Comparison of ENCODE assay signal across 32 cellular contexts in genomic region chr5:134394932-134395331, GRCh38. TPM values are rescaled to one million over a fixed set of nuclear protein-coding genes. Genes with fewer than 3 reads are reported as not detected.
DNase-seq lines count a peak whose midpoint lies in the region; ATAC-seq and TF ChIP-seq lines count a peak whose summit lies in the region.
"Had no signal": no experiment of that assay in that cellular context is flagged by ENCODE, and none has a peak within 500 bp of the region (broad histone marks: within the 10 kb centered on the region; RNA-seq: fewer than 3 reads in every experiment).

No MANE protein-coding gene starts in this region.

- no peak overlapping the region for H2AFZ ChIP-seq in HCT116 (ENCODE audit: low read depth, low read length, poor library complexity, severe bottlenecking)
- H2AFZ ChIP-seq: GM23248 had no signal

- no peaks in the 10 kb centered on the region for H3K9me3 Mint-ChIP-seq in CD8-positive, alpha-beta memory T cell
- H3K9me3 Mint-ChIP-seq: activated B cell treated with CpG ODN at 0.5 μM for 24 hours; activated T-cell treated with anti-CD3 and anti-CD28 coated beads, Interleukin-2, amount 50 U/mL, for 4 hours; brain; CD4-positive, CD25-positive, alpha-beta regulatory T cell; IgD-negative memory B cell; natural killer cell treated with Interleukin-12 subunit alpha and Interleukin-12 subunit beta and Interleukin-15 and Interleukin-18, amount 100 ng/mL, for 72 hours had no signal

- peaks cover 2 to 3% (median 3%) of the 10 kb centered on the region in 3 donors for H3K4me1 Mint-ChIP-seq in CD8-positive, alpha-beta memory T cell
- H3K4me1 Mint-ChIP-seq: activated B cell treated with CpG ODN at 0.5 μM for 24 hours, brain, IgD-negative memory B cell had no signal

- no peak overlapping the region for H3K4me3 Mint-ChIP-seq in CD8-positive, alpha-beta memory T cell
- H3K4me3 Mint-ChIP-seq: activated B cell treated with CpG ODN at 0.5 μM for 24 hours; activated T-cell treated with anti-CD3 and anti-CD28 coated beads, Interleukin-2, amount 50 U/mL, for 4 hours; brain; CD4-positive, CD25-positive, alpha-beta regulatory T cell; IgD-negative memory B cell; natural killer cell treated with Interleukin-12 subunit alpha and Interleukin-12 subunit beta and Interleukin-15 and Interleukin-18, amount 100 ng/mL, for 72 hours had no signal

- H3K9me2 ChIP-seq in HCT116 (ENCODE audit: insufficient read depth) = no peaks in the 10 kb centered on the region

- H3K9me3 ChIP-seq in HCT116 (ENCODE audit: control insufficient read depth in 1 of 2, insufficient read depth in 1 of 2, low read depth in 1 of 2, low read length in 2 of 2) (no peaks in the 10 kb centered on the region), upper lobe of right lung (no peaks in the 10 kb centered on the region)
- H3K9me3 ChIP-seq in CD8-positive, alpha-beta memory T cell (ENCODE audit: low read length) = no peaks in the 10 kb centered on the region
- H3K9me3 ChIP-seq: esophagus muscularis mucosa, mucosa of descending colon, psoas muscle had no signal

- H3K9ac ChIP-seq in HCT116 (ENCODE audit: low read length) = no peak overlapping the region
- H3K9ac ChIP-seq: GM23248 had no signal

- H3K4me2 ChIP-seq in HCT116 (ENCODE audit: low read length) = no peak overlapping the region

- peaks cover 0 to 10% of the 10 kb centered on the region in 2 experiments; a peak in 2 of 4 replicates for H3K4me1 ChIP-seq in HCT116 (ENCODE audit: control insufficient read depth in 1 of 2, insufficient read depth in 2 of 2, low read length in 2 of 2)
- H3K4me1 ChIP-seq in upper lobe of right lung = no peaks in the 10 kb centered on the region
- H3K4me1 ChIP-seq in CD8-positive, alpha-beta memory T cell (ENCODE audit: insufficient read depth, low read length) = no peaks in the 10 kb centered on the region
- H3K4me1 ChIP-seq: esophagus muscularis mucosa, psoas muscle had no signal

- no peak for TF ChIP-seq RAD21 in HCT116 (IDR thresholded peaks at IDR 0.05; ENCODE audit: low read depth)

- H3K36me3 ChIP-seq in HCT116 (ENCODE audit: control insufficient read depth in 1 of 2, insufficient read depth in 2 of 2, low read length in 2 of 2) = peaks cover 27 to 32% of the 10 kb centered on the region in 2 experiments
- H3K36me3 ChIP-seq in upper lobe of right lung = peaks cover 94% of the 10 kb centered on the region
- peaks cover 27% of the 10 kb centered on the region for H3K36me3 ChIP-seq in CD8-positive, alpha-beta memory T cell (ENCODE audit: insufficient read depth, low read length)

- TF ChIP-seq POLR2A in HCT116 (IDR thresholded peaks at IDR 0.05; ENCODE audit: borderline replicate concordance, extremely low read depth, insufficient read depth, insufficient read length) = no peak

- H3K36me3 Mint-ChIP-seq in CD8-positive, alpha-beta memory T cell = peaks cover 0 to 85% (median 14%) of the 10 kb centered on the region in 3 donors

- H3K4me3 ChIP-seq in HCT116 (replicated peaks in 1 of 2; ENCODE audit: low read depth in 1 of 2, low read length in 2 of 2) = no peak overlapping the region
- H3K4me3 ChIP-seq in upper lobe of right lung = no peak overlapping the region
- no peak overlapping the region for H3K4me3 ChIP-seq in CD8-positive, alpha-beta memory T cell (ENCODE audit: low read length)
- H3K4me3 ChIP-seq: esophagus muscularis mucosa, GM23248, lung, mucosa of descending colon, psoas muscle had no signal

- CTCF ChIA-PET in HCT116 (lab: Charles Lee) (no interaction called here), RWPE1 (lab: Yijun Ruan, JAX) (interaction anchor here (1.1 kb wide), 1 partner anchor 16 kb away, joined by 3 read pairs; the partner anchor contains the start of gene CDKN2AIPNL)
- CTCF ChIA-PET in CD8-positive, alpha-beta memory T cell (lab: Charles Lee) = no interaction called here

- H3K79me2 ChIP-seq in HCT116 (ENCODE audit: insufficient read depth, low read length) = 0 out of 2 replicates have a peak, but pooled peaks cover 4% of the 10 kb centered on the region

- H3K27ac ChIP-seq in HCT116 (ENCODE audit: low read depth, low read length) = no peak overlapping the region
- 0 out of 2 replicates have a peak overlapping the region, but pooled peaks have one; percentile 12 for H3K27ac ChIP-seq in RWPE1
- H3K27ac ChIP-seq in upper lobe of right lung = no peak overlapping the region
- H3K27ac ChIP-seq in CD8-positive, alpha-beta memory T cell (ENCODE audit: low read depth, low read length) = no peak overlapping the region
- H3K27ac ChIP-seq: esophagus muscularis mucosa, GM23248, psoas muscle had no signal

- H3K27ac Mint-ChIP-seq in CD8-positive, alpha-beta memory T cell = no peak overlapping the region
- H3K27ac Mint-ChIP-seq: activated B cell treated with CpG ODN at 0.5 μM for 24 hours; natural killer cell treated with Interleukin-12 subunit alpha and Interleukin-12 subunit beta and Interleukin-15 and Interleukin-18, amount 100 ng/mL, for 72 hours had no signal

- POLR2A ChIA-PET in HCT116 (lab: Charles Lee) (no interaction called here), RWPE1 (lab: Yijun Ruan, JAX; ENCODE audit: low non-redundant PET) (no interaction called here)
- POLR2A ChIA-PET in CD8-positive, alpha-beta memory T cell (lab: Charles Lee) = no interaction called here

- H4K20me1 ChIP-seq in HCT116 (ENCODE audit: insufficient read depth) = 0 out of 2 replicates have a peak, but pooled peaks cover 4% of the 10 kb centered on the region

- no peaks in the 10 kb centered on the region for H3K27me3 Mint-ChIP-seq in CD8-positive, alpha-beta memory T cell
- H3K27me3 Mint-ChIP-seq: activated B cell treated with CpG ODN at 0.5 μM for 24 hours; brain; CD4-positive, CD25-positive, alpha-beta regulatory T cell; IgD-negative memory B cell; natural killer cell treated with Interleukin-12 subunit alpha and Interleukin-12 subunit beta and Interleukin-15 and Interleukin-18, amount 100 ng/mL, for 72 hours had no signal

- RAD21 ChIA-PET in HCT116 (lab: Charles Lee; ENCODE audit: low non-redundant PET in 1 of 2, low total read pairs in 2 of 2, uncharacterized antibody in 2 of 2, unreplicated experiment in 2 of 2) = no interaction called here

- DNase-seq in HCT116 (ENCODE audit: low read depth, low spot score) = no peak
- no peak for DNase-seq in RWPE1 (ENCODE audit: low spot score)
- peak; percentile 47 for DNase-seq in iris pigment epithelial cell (ENCODE audit: low read depth)
- DNase-seq in upper lobe of right lung = no peak
- DNase-seq in C1 segment of cervical spinal cord (lab: John Stamatoyannopoulos, UW) = no peak
- no peak for DNase-seq in CD8-positive, alpha-beta memory T cell
- no peak for DNase-seq in T1000 (lab: John Stamatoyannopoulos, UW)
- DNase-seq: activated B cell treated with CpG ODN at 0.5 μM for 24 hours; activated CD4-positive, alpha-beta T cell treated with anti-CD3 and anti-CD28 coated beads, Interleukin-2, amount 50 U/mL, for 1 hour; activated gamma-delta T cell; activated T-cell treated with anti-CD3 and anti-CD28 coated beads, Interleukin-2, amount 50 U/mL, for 4 hours; CD4-positive, CD25-positive, alpha-beta regulatory T cell; DND-41; foreskin fibroblast; GM23248; head of caudate nucleus; mucosa of descending colon; NCI-H1048; NCI-H1694; NCI-H82; occipital lobe; psoas muscle; RPMI8226; stimulated activated CD4-positive, alpha-beta T cell treated with anti-CD3 and anti-CD28 coated beads, Interleukin-15, amount 100 ng/mL, for 24 hours; stimulated activated CD4-positive, alpha-beta T cell treated with anti-CD3 and anti-CD28 coated beads, Interleukin-4, amount 100 ng/mL, for 4 hours; T-helper 1 cell; trophoblast cell had no signal

- intact Hi-C loops in HCT116 (cut with micrococcal nuclease) (no loop called here), upper lobe of right lung (cut with DNase I) (no loop called here)

- H3K27me3 ChIP-seq in HCT116 (ENCODE audit: insufficient read depth, low read length) (no peaks in the 10 kb centered on the region), upper lobe of right lung (no peaks in the 10 kb centered on the region)
- H3K27me3 ChIP-seq in CD8-positive, alpha-beta memory T cell (ENCODE audit: insufficient read depth, low read length, poor library complexity, severe bottlenecking) = no peaks in the 10 kb centered on the region
- H3K27me3 ChIP-seq: esophagus muscularis mucosa had no signal

- no TSS peak for BruUV-seq in HCT116 (replicated peaks; lab: Mats Ljungman, UMichigan)

- ATAC-seq in HCT116 (peak; percentile 32; the same call in 1 of the 2 replicates), upper lobe of right lung (peak; percentile 53)
- ATAC-seq: activated T-cell treated with anti-CD3 and anti-CD28 coated beads, Interleukin-2, amount 50 U/mL, for 4 hours; mucosa of descending colon; natural killer cell treated with Interleukin-12 subunit alpha and Interleukin-12 subunit beta and Interleukin-15 and Interleukin-18, amount 100 ng/mL, for 72 hours; psoas muscle had no signal

- no peak for TF ChIP-seq CTCF in HCT116 (IDR thresholded peaks at IDR 0.05 in 2 of 3, conservative IDR thresholded peaks at IDR 0.05 in 1 of 3; ENCODE audit: borderline replicate concordance in 1 of 3, insufficient read depth in 1 of 3, low read depth in 2 of 3, low read length in 2 of 3)
- no peak for TF ChIP-seq CTCF in RWPE1 (conservative IDR thresholded peaks at IDR 0.05; ENCODE audit: low read depth)
- TF ChIP-seq CTCF in upper lobe of right lung (IDR thresholded peaks at IDR 0.05) = no peak

TF ChIP-seq in HCT116, 20 proteins besides CTCF, POLR2A, EP300 and RAD21 (continues in another document):
- TF ChIP-seq EGR1 (IDR thresholded peaks at IDR 0.05; ENCODE audit: low read depth) (no peak), JUND (IDR thresholded peaks at IDR 0.05) (no peak), FOSL1 (IDR thresholded peaks at IDR 0.05; ENCODE audit: low read depth) (no peak), SP1 (IDR thresholded peaks at IDR 0.05; ENCODE audit: low read depth) (no peak), ZNF274 (IDR thresholded peaks at IDR 0.05; ENCODE audit: low read depth, low read length) (no peak), ATF3 (IDR thresholded peaks at IDR 0.05) (no peak), EZH2 (IDR thresholded peaks at IDR 0.05) (no peak)

RNA-seq across cellular contexts. Expression of gene CDKN2AIPNL, which starts 16.7 kb away (rescaled TPM):
- 63.0 TPM for total RNA-seq in HCT116 (2021; ENCODE audit: unreplicated experiment)
- 27.7 and 36.8 TPM in 2 replicates for polyA plus RNA-seq in HCT116 (2012)
- total RNA-seq in upper lobe of right lung = 16.5 TPM
- total RNA-seq in CD8-positive, alpha-beta memory T cell = 10 to 100 TPM; 42.1 to 42.2 TPM
- 29.6 TPM for polyA plus RNA-seq in CD8-positive, alpha-beta memory T cell

RNA-seq across cellular contexts. Expression of gene UBE2B, which starts 23.6 kb away (rescaled TPM):
- total RNA-seq in HCT116 (2021; ENCODE audit: unreplicated experiment) = 91.9 TPM
- 16.5 and 21.3 TPM in 2 replicates for polyA plus RNA-seq in HCT116 (2012)
- total RNA-seq in upper lobe of right lung = 94.6 TPM
- total RNA-seq in CD8-positive, alpha-beta memory T cell = 100 to 1,000 TPM; 105 TPM
- polyA plus RNA-seq in CD8-positive, alpha-beta memory T cell = 79.3 TPM

RNA-seq across cellular contexts. Expression of gene CDKL3, which starts 28.0 kb away (rescaled TPM):
- 3.4 TPM for total RNA-seq in HCT116 (2021; ENCODE audit: unreplicated experiment)
- 0.79 and 1.4 TPM in 2 replicates for polyA plus RNA-seq in HCT116 (2012)
- total RNA-seq in upper lobe of right lung = 3.0 TPM
- total RNA-seq in CD8-positive, alpha-beta memory T cell = 1 to 10 TPM; 2.5 to 3.3 TPM
- 0.38 TPM for polyA plus RNA-seq in CD8-positive, alpha-beta memory T cell
- total RNA-seq: CD4-positive, CD25-positive, alpha-beta regulatory T cell had no signal
